In genomic region chr18:62880673-62881364, GRCh38 we compare ENCODE assay signal across 20 cellular contexts.
DNase-seq lines count a peak whose midpoint lies in the region; ATAC-seq and TF ChIP-seq lines count a peak whose summit lies in the region.
"Had no signal": no experiment of that assay in that cellular context is flagged by ENCODE, and none has a peak within 500 bp of the region (broad histone marks: within the 10 kb centered on the region; RNA-seq: fewer than 3 reads in every experiment).

No MANE protein-coding gene starts in this region.

- H3K4me1 ChIP-seq in HEK293 (ENCODE audit: control insufficient read depth, insufficient read depth, low read length), result peaks cover 64% of the 10 kb centered on the region
- H3K4me1 ChIP-seq in RWPE2 (ENCODE audit: insufficient read depth, poor library complexity, severe bottlenecking), result peaks cover 53% of the 10 kb centered on the region

- ATAC-seq in activated CD4-positive, CD25-positive, alpha-beta regulatory T cell treated with anti-CD3 and anti-CD28 coated beads, Interleukin-2, amount 50 U/mL, for 24 hours, result peak; percentile 58 to 68
- ATAC-seq in RWPE2 (ENCODE audit: low read depth) (no peak), left lobe of liver (peak; percentile 78), GM19463 (IDR thresholded peaks at IDR 0.05; ENCODE audit: unreplicated experiment) (no peak)

- H3K27me3 ChIP-seq in RWPE2 (ENCODE audit: insufficient read depth, poor library complexity, severe bottlenecking), result no peaks in the 10 kb centered on the region
- H3K27me3 ChIP-seq: BLaER1 treated with 17β-estradiol and CSF1 and Interleukin-3, amounts not matched to agents 10 nM and 100 nM; neural progenitor cell; sigmoid colon; thyroid gland had no signal

- H3K36me3 ChIP-seq in HEK293 (ENCODE audit: control insufficient read depth in 2 of 2, insufficient read depth in 1 of 2, low read length in 2 of 2), result no peaks in the 10 kb centered on the region; a peak in 1 of 3 replicates
- H3K36me3 ChIP-seq in RWPE2 (ENCODE audit: low read depth), result no peaks in the 10 kb centered on the region
- H3K36me3 ChIP-seq: neural progenitor cell, sigmoid colon, thyroid gland had no signal

- H3K27ac ChIP-seq in HEK293 (ENCODE audit: extremely low read depth, low read depth, low read length), result no peak overlapping the region
- peak overlapping the region; percentile 56 for H3K27ac ChIP-seq in RWPE2 (ENCODE audit: poor library complexity, severe bottlenecking)
- H3K27ac ChIP-seq: BLaER1 treated with 17β-estradiol and CSF1 and Interleukin-3, amounts not matched to agents 10 nM and 100 nM; neural progenitor cell; thyroid gland had no signal

- POLR2A ChIA-PET in HEK293 (lab: Yijun Ruan, JAX), result no interaction called here

- H3K4me3 ChIP-seq in HEK293 (ENCODE audit: low read depth, low read length) (no peak overlapping the region), RWPE2 (ENCODE audit: severe bottlenecking) (no peak overlapping the region)
- H3K4me3 ChIP-seq: BLaER1 treated with 17β-estradiol and CSF1 and Interleukin-3, amounts not matched to agents 10 nM and 100 nM; neural progenitor cell; sigmoid colon; thyroid gland had no signal

- H3K9me3 ChIP-seq in HEK293 (ENCODE audit: control insufficient read depth, insufficient read depth, low read depth, low read length) (no peaks in the 10 kb centered on the region), RWPE2 (ENCODE audit: severe bottlenecking) (no peaks in the 10 kb centered on the region)
- H3K9me3 ChIP-seq: BLaER1 treated with 17β-estradiol and CSF1 and Interleukin-3, amounts not matched to agents 10 nM and 100 nM; sigmoid colon; thyroid gland had no signal

- CTCF ChIA-PET in HEK293 (lab: Yijun Ruan, JAX), result interaction anchor here (0.6 kb wide), 1 partner anchor 194 kb away, joined by 3 read pairs; no protein-coding TSS in a partner anchor

- no peak for TF ChIP-seq CTCF in HEK293 (tag by site-specific recombination; IDR thresholded peaks at IDR 0.05)
- no peak for TF ChIP-seq CTCF in RWPE2 (IDR thresholded peaks at IDR 0.05; ENCODE audit: poor library complexity, severe bottlenecking)

- no peak for DNase-seq in activated CD4-positive, CD25-positive, alpha-beta regulatory T cell treated with anti-CD3 and anti-CD28 coated beads, Interleukin-2, amount 50 U/mL, for 72 hours
- DNase-seq in RWPE2 (ENCODE audit: low spot score) (no peak), left lobe of liver (ENCODE audit: low spot score) (no peak), NOMO-1 (lab: John Stamatoyannopoulos, UW; ENCODE audit: unreplicated experiment in 2 of 2) (no peak)
- no peak for DNase-seq in stimulated activated CD4-positive, alpha-beta T cell treated with anti-CD3 and anti-CD28 coated beads, Interleukin-4, amount 100 ng/mL, for 4 hours
- DNase-seq: activated CD4-positive, alpha-beta T cell treated with anti-CD3 and anti-CD28 coated beads, Interleukin-2, amount 10 ng/mL, durations not matched to agents 7 days and 5 days; activated effector memory CD4-positive, alpha-beta T cell treated with Interleukin-2 at 50 U/mL for 16 hours; activated naive CD8-positive, alpha-beta T cell treated with anti-CD3 and anti-CD28 coated beads, Interleukin-2, amount 10 ng/mL, durations not matched to agents 7 days and 5 days; KBM-7; kidney; MM.1S; RPMI8226; sigmoid colon; stimulated activated naive CD8-positive, alpha-beta T cell treated with anti-CD3 and anti-CD28 coated beads, Interleukin-15, amount 100 ng/mL, for 72 hours had no signal

TF ChIP-seq in HEK293, 187 proteins besides CTCF, POLR2A, EP300 and RAD21:
- TF ChIP-seq ZBTB6 (tag by site-specific recombination; IDR thresholded peaks at IDR 0.05) (peak; percentile 55; the same call in 1 of the 2 replicates), SP7 (tag by site-specific recombination; IDR thresholded peaks at IDR 0.05) (peak; percentile 42), OVOL3 (tag by site-specific recombination; IDR thresholded peaks at IDR 0.05) (peak; percentile 37; the same call in 1 of the 2 replicates), OSR2 (tag by site-specific recombination; IDR thresholded peaks at IDR 0.05) (0 out of 2 replicates have a peak, but pooled peaks have one; percentile 23), ZFP3 (tag by site-specific recombination; IDR thresholded peaks at IDR 0.05; ENCODE audit: low read depth) (no peak), ZNF157 (tag by site-specific recombination; IDR thresholded peaks at IDR 0.05) (no peak), ZSCAN18 (tag by site-specific recombination; IDR thresholded peaks at IDR 0.05) (no peak), ZNF398 (tag by site-specific recombination; IDR thresholded peaks at IDR 0.05) (peak; percentile 13; the same call in 1 of the 2 replicates), ZNF558 (tag by site-specific recombination; IDR thresholded peaks at IDR 0.05) (no peak)
- TF ChIP-seq, protein P1, sequence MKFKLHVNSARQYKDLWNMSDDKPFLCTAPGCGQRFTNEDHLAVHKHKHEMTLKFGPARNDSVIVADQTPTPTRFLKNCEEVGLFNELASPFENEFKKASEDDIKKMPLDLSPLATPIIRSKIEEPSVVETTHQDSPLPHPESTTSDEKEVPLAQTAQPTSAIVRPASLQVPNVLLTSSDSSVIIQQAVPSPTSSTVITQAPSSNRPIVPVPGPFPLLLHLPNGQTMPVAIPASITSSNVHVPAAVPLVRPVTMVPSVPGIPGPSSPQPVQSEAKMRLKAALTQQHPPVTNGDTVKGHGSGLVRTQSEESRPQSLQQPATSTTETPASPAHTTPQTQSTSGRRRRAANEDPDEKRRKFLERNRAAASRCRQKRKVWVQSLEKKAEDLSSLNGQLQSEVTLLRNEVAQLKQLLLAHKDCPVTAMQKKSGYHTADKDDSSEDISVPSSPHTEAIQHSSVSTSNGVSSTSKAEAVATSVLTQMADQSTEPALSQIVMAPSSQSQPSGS (tag by site-specific recombination; IDR thresholded peaks at IDR 0.05; ENCODE audit: low read depth), result no peak
- TF ChIP-seq, protein P2, sequence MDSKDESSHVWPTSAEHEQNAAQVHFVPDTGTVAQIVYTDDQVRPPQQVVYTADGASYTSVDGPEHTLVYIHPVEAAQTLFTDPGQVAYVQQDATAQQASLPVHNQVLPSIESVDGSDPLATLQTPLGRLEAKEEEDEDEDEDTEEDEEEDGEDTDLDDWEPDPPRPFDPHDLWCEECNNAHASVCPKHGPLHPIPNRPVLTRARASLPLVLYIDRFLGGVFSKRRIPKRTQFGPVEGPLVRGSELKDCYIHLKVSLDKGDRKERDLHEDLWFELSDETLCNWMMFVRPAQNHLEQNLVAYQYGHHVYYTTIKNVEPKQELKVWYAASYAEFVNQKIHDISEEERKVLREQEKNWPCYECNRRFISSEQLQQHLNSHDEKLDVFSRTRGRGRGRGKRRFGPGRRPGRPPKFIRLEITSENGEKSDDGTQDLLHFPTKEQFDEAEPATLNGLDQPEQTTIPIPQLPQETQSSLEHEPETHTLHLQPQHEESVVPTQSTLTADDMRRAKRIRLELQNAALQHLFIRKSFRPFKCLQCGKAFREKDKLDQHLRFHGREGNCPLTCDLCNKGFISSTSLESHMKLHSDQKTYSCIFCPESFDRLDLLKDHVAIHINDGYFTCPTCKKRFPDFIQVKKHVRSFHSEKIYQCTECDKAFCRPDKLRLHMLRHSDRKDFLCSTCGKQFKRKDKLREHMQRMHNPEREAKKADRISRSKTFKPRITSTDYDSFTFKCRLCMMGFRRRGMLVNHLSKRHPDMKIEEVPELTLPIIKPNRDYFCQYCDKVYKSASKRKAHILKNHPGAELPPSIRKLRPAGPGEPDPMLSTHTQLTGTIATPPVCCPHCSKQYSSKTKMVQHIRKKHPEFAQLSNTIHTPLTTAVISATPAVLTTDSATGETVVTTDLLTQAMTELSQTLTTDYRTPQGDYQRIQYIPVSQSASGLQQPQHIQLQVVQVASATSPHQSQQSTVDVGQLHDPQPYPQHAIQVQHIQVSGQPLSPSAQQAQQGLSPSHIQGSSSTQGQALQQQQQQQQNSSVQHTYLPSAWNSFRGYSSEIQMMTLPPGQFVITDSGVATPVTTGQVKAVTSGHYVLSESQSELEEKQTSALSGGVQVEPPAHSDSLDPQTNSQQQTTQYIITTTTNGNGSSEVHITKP (tag by site-specific recombination; IDR thresholded peaks at IDR 0.05), result peak; percentile 20; the same call in 1 of the 2 replicates

Comparison
In these comparisons a context has a peak if more than half of its experiments do, and no peak if none do; other contexts are left out.
1. ATAC-seq: peak in activated CD4-positive, CD25-positive, alpha-beta regulatory T cell treated with anti-CD3 and anti-CD28 coated beads, Interleukin-2, amount 50 U/mL, for 24 hours (2 of 2) and left lobe of liver (single experiment); none in RWPE2 (single experiment) and GM19463 (single experiment).